In the genomic region with DNA sequence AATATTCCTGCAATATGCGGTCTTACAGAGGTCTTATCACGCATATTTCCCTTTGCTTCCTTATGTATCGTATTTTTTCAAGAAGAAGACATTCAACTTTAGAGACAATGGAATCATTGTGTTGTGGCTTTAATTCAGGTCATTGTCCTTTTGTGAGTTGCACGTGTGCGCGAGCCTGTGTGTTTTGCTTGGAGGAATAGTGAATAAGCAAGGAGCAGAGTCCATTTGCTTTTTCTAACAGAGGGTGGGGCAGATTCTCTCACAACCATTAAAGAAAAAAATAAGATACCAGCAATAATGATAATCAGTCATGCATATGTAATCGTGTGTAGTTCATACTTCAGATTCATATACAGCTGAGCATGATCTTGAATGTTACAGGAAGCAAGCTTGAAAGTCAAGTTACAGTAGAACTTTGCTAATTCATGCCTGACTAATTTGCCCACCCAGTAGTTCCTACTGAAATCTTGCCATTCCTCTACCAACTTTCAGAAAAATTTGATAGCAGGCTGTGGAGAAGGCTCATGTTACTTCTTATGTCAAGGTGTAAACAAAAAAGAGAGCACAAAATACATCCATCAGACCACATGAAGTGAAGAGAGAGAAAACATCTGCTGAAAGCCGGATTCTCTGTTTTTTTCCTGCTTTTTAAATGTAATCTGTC, we compare ENCODE assay signal across 1 cellular context.
TF ChIP-seq lines count a peak whose summit lies in the region.

No MANE protein-coding gene starts in this region.

TF ChIP-seq in HepG2, 621 proteins besides CTCF, POLR2A, EP300 and RAD21 (continued from another document and continues in another):
- TF ChIP-seq, protein P1, sequence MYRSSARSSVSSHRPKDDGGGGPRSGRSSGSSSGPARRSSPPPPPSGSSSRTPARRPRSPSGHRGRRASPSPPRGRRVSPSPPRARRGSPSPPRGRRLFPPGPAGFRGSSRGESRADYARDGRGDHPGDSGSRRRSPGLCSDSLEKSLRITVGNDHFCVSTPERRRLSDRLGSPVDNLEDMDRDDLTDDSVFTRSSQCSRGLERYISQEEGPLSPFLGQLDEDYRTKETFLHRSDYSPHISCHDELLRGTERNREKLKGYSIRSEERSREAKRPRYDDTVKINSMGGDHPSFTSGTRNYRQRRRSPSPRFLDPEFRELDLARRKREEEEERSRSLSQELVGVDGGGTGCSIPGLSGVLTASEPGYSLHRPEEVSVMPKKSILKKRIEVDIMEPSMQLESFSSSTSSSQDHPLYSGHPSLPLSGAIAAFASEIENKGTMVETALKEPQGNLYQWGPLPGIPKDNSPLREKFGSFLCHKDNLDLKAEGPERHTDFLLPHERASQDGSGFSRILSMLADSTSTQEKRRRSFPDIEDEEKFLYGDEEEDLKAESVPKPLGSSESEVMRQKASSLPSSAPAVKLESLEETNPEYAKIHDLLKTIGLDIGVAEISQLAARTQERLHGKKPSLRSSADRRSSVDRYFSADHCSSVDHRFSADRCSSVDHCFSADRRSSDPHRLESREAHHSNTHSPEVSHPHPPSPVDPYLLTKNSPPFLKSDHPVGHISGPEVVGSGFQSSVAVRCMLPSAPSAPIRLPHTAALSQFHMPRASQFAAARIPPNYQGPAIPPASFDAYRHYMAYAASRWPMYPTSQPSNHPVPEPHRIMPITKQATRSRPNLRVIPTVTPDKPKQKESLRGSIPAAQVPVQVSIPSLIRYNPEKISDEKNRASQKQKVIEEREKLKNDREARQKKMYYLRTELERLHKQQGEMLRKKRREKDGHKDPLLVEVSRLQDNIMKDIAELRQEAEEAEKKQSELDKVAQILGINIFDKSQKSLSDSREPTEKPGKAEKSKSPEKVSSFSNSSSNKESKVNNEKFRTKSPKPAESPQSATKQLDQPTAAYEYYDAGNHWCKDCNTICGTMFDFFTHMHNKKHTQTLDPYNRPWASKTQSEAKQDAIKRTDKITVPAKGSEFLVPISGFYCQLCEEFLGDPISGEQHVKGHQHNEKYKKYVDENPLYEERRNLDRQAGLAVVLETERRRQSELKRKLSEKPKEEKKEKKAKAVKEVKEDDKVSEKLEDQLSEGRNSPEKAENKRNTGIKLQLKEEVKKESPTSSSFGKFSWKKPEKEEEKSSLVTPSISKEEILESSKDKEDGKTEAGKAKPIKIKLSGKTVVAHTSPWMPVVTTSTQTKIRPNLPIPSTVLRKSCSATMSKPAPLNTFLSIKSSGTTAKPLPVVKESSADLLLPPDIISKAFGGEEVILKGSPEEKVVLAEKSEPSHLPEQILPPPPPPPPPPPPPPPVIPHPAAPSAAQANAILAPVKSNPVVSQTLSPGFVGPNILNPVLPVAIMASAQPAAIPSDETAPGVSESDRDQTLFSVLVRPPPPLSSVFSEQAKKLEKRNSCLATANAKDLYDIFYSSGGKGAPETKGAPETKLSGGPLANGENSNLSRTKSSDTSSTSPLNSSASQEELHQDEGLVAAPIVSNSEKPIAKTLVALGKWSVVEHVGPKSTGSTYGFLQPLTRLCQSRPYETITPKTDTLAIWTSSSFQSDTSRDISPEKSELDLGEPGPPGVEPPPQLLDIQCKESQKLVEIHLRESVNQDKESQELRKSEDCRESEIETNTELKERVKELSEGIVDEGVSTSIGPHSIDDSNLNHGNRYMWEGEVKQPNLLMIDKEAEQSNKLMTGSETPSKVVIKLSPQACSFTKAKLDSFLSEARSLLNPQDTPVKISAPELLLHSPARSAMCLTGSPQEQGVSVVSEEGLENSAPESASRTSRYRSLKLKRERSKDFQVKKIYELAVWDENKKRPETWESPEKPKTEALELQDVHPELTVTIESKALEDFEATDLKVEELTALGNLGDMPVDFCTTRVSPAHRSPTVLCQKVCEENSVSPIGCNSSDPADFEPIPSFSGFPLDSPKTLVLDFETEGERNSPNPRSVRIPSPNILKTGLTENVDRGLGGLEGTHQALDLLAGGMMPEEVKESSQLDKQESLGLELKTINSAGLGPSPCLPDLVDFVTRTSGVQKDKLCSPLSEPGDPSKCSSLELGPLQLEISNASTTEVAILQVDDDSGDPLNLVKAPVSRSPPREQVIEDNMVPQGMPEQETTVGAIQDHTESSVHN (CRISPR knock-in tag; IDR thresholded peaks at IDR 0.05), result no peak
- TF ChIP-seq ZNF207 (IDR thresholded peaks at IDR 0.05; ENCODE audit: borderline replicate concordance) (no peak), SMARCE1 (IDR thresholded peaks at IDR 0.05; ENCODE audit: borderline replicate concordance) (no peak), CHD2 (IDR thresholded peaks at IDR 0.05; ENCODE audit: low read depth, low read length) (no peak), MTF1 (CRISPR knock-in tag; IDR thresholded peaks at IDR 0.05) (no peak), PRPF4 (IDR thresholded peaks at IDR 0.05; ENCODE audit: low read depth, low read length, poor library complexity, severe bottlenecking) (no peak), RBM39 (IDR thresholded peaks at IDR 0.05; ENCODE audit: low read depth, low read length, poor library complexity, severe bottlenecking) (no peak), SOX5 (CRISPR knock-in tag; IDR thresholded peaks at IDR 0.05; ENCODE audit: borderline replicate concordance) (peak; percentile 98), SRSF1 (optimal IDR thresholded peaks at IDR 0.05; ENCODE audit: low read depth, low read length) (no peak), ZNF883 (CRISPR knock-in tag; IDR thresholded peaks at IDR 0.05; ENCODE audit: not compliant biosample characterization) (no peak), ONECUT2 (CRISPR knock-in tag; IDR thresholded peaks at IDR 0.05) (no peak), ZNF619 (CRISPR knock-in tag; IDR thresholded peaks at IDR 0.05) (no peak), NCOA5 (CRISPR knock-in tag; IDR thresholded peaks at IDR 0.05) (no peak), ZNF761 (CRISPR knock-in tag; conservative IDR thresholded peaks at IDR 0.05) (no peak), ZNF382 (CRISPR knock-in tag; IDR thresholded peaks at IDR 0.05; ENCODE audit: borderline replicate concordance) (no peak), MZF1 (CRISPR knock-in tag; IDR thresholded peaks at IDR 0.05; ENCODE audit: borderline replicate concordance) (no peak), HDAC2 (CRISPR knock-in tag; IDR thresholded peaks at IDR 0.05) (0 out of 2 replicates have a peak, but pooled peaks have one; percentile 19), CBX5 (CRISPR knock-in tag; IDR thresholded peaks at IDR 0.05; ENCODE audit: borderline replicate concordance) (no peak), ZNF781 (CRISPR knock-in tag; IDR thresholded peaks at IDR 0.05; ENCODE audit: borderline replicate concordance, not compliant biosample characterization) (no peak), NFYB (CRISPR knock-in tag; IDR thresholded peaks at IDR 0.05) (no peak), BCL6 (CRISPR knock-in tag; IDR thresholded peaks at IDR 0.05) (0 out of 2 replicates have a peak, but pooled peaks have one; percentile 16), ZKSCAN5 (CRISPR knock-in tag; IDR thresholded peaks at IDR 0.05) (no peak), MAFF (IDR thresholded peaks at IDR 0.05; ENCODE audit: low read depth, low read length) (no peak), ZSCAN22 (CRISPR knock-in tag; IDR thresholded peaks at IDR 0.05) (no peak), SP140L (CRISPR knock-in tag; IDR thresholded peaks at IDR 0.05; ENCODE audit: borderline replicate concordance) (no peak), ZNF383 (CRISPR knock-in tag; IDR thresholded peaks at IDR 0.05; ENCODE audit: borderline replicate concordance) (no peak)
- TF ChIP-seq, protein P2, sequence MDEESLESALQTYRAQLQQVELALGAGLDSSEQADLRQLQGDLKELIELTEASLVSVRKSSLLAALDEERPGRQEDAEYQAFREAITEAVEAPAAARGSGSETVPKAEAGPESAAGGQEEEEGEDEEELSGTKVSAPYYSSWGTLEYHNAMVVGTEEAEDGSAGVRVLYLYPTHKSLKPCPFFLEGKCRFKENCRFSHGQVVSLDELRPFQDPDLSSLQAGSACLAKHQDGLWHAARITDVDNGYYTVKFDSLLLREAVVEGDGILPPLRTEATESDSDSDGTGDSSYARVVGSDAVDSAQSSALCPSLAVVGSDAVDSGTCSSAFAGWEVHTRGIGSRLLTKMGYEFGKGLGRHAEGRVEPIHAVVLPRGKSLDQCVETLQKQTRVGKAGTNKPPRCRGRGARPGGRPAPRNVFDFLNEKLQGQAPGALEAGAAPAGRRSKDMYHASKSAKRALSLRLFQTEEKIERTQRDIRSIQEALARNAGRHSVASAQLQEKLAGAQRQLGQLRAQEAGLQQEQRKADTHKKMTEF (CRISPR knock-in tag; IDR thresholded peaks at IDR 0.05), result no peak
- TF ChIP-seq, protein P3, sequence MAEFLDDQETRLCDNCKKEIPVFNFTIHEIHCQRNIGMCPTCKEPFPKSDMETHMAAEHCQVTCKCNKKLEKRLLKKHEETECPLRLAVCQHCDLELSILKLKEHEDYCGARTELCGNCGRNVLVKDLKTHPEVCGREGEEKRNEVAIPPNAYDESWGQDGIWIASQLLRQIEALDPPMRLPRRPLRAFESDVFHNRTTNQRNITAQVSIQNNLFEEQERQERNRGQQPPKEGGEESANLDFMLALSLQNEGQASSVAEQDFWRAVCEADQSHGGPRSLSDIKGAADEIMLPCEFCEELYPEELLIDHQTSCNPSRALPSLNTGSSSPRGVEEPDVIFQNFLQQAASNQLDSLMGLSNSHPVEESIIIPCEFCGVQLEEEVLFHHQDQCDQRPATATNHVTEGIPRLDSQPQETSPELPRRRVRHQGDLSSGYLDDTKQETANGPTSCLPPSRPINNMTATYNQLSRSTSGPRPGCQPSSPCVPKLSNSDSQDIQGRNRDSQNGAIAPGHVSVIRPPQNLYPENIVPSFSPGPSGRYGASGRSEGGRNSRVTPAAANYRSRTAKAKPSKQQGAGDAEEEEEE (CRISPR knock-in tag; IDR thresholded peaks at IDR 0.05; ENCODE audit: borderline replicate concordance), result no peak
- TF ChIP-seq, protein P4, sequence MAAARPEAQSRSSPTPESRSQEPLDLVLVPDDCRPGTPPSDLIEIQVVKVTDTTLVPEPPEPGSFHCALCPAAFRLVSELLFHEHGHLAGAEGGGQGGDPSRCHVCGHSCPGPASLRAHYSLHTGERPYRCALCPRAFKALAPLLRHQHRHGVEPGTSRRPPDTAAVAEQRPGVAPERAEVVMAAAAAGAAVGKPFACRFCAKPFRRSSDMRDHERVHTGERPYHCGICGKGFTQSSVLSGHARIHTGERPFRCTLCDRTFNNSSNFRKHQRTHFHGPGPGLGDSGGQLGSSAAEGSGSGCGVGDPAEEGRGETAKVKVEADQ (CRISPR knock-in tag; IDR thresholded peaks at IDR 0.05; ENCODE audit: borderline replicate concordance), result no peak
- TF ChIP-seq, protein P5, sequence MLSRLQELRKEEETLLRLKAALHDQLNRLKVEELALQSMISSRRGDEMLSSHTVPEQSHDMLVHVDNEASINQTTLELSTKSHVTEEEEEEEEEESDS (CRISPR knock-in tag; IDR thresholded peaks at IDR 0.05; ENCODE audit: borderline replicate concordance), result no peak
- TF ChIP-seq, protein P6, sequence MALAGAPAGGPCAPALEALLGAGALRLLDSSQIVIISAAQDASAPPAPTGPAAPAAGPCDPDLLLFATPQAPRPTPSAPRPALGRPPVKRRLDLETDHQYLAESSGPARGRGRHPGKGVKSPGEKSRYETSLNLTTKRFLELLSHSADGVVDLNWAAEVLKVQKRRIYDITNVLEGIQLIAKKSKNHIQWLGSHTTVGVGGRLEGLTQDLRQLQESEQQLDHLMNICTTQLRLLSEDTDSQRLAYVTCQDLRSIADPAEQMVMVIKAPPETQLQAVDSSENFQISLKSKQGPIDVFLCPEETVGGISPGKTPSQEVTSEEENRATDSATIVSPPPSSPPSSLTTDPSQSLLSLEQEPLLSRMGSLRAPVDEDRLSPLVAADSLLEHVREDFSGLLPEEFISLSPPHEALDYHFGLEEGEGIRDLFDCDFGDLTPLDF (CRISPR knock-in tag; IDR thresholded peaks at IDR 0.05), result no peak
- TF ChIP-seq, protein P7, sequence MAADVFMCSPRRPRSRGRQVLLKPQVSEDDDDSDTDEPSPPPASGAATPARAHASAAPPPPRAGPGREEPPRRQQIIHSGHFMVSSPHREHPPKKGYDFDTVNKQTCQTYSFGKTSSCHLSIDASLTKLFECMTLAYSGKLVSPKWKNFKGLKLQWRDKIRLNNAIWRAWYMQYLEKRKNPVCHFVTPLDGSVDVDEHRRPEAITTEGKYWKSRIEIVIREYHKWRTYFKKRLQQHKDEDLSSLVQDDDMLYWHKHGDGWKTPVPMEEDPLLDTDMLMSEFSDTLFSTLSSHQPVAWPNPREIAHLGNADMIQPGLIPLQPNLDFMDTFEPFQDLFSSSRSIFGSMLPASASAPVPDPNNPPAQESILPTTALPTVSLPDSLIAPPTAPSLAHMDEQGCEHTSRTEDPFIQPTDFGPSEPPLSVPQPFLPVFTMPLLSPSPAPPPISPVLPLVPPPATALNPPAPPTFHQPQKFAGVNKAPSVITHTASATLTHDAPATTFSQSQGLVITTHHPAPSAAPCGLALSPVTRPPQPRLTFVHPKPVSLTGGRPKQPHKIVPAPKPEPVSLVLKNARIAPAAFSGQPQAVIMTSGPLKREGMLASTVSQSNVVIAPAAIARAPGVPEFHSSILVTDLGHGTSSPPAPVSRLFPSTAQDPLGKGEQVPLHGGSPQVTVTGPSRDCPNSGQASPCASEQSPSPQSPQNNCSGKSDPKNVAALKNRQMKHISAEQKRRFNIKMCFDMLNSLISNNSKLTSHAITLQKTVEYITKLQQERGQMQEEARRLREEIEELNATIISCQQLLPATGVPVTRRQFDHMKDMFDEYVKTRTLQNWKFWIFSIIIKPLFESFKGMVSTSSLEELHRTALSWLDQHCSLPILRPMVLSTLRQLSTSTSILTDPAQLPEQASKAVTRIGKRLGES (CRISPR knock-in tag; IDR thresholded peaks at IDR 0.05; ENCODE audit: borderline replicate concordance), result no peak
- TF ChIP-seq, protein P8, sequence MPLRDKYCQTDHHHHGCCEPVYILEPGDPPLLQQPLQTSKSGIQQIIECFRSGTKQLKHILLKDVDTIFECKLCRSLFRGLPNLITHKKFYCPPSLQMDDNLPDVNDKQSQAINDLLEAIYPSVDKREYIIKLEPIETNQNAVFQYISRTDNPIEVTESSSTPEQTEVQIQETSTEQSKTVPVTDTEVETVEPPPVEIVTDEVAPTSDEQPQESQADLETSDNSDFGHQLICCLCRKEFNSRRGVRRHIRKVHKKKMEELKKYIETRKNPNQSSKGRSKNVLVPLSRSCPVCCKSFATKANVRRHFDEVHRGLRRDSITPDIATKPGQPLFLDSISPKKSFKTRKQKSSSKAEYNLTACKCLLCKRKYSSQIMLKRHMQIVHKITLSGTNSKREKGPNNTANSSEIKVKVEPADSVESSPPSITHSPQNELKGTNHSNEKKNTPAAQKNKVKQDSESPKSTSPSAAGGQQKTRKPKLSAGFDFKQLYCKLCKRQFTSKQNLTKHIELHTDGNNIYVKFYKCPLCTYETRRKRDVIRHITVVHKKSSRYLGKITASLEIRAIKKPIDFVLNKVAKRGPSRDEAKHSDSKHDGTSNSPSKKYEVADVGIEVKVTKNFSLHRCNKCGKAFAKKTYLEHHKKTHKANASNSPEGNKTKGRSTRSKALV (CRISPR knock-in tag; IDR thresholded peaks at IDR 0.05), result no peak
- TF ChIP-seq, protein P9, sequence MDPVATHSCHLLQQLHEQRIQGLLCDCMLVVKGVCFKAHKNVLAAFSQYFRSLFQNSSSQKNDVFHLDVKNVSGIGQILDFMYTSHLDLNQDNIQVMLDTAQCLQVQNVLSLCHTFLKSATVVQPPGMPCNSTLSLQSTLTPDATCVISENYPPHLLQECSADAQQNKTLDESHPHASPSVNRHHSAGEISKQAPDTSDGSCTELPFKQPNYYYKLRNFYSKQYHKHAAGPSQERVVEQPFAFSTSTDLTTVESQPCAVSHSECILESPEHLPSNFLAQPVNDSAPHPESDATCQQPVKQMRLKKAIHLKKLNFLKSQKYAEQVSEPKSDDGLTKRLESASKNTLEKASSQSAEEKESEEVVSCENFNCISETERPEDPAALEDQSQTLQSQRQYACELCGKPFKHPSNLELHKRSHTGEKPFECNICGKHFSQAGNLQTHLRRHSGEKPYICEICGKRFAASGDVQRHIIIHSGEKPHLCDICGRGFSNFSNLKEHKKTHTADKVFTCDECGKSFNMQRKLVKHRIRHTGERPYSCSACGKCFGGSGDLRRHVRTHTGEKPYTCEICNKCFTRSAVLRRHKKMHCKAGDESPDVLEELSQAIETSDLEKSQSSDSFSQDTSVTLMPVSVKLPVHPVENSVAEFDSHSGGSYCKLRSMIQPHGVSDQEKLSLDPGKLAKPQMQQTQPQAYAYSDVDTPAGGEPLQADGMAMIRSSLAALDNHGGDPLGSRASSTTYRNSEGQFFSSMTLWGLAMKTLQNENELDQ (CRISPR knock-in tag; IDR thresholded peaks at IDR 0.05; ENCODE audit: borderline replicate concordance), result no peak
